ENCODE assay signal across 20 cellular contexts in genomic region chr1:202600432-202601041, GRCh38.
A peak's percentile ranks its signal among the peaks of the same experiment; 100 is the strongest.
DNase-seq lines count a peak whose midpoint lies in the region; ATAC-seq and TF ChIP-seq lines count a peak whose summit lies in the region.
"Had no signal": no experiment of that assay in that cellular context is flagged by ENCODE, and none has a peak within 500 bp of the region (broad histone marks: within the 10 kb centered on the region; RNA-seq: fewer than 3 reads in every experiment).

No MANE protein-coding gene starts in this region.

- intact Hi-C loops in IMR-90 (cut with micrococcal nuclease) (loop anchor here (1.0 to 5.0 kb wide), 4 partner anchors 95 to 258 kb away; no protein-coding TSS in a partner anchor), colonic mucosa (cut with DNase I) (no loop called here)

- no peak overlapping the region for H2BK12ac ChIP-seq in neuronal stem cell (ENCODE audit: low read length)
- no peak overlapping the region for H2BK12ac ChIP-seq in trophoblast cell (ENCODE audit: low read length)

- H3K56ac ChIP-seq in IMR-90 (ENCODE audit: extremely low read depth, insufficient read depth, low read length) = no peak overlapping the region

- no peaks in the 10 kb centered on the region for H3K36me3 Mint-ChIP-seq in WTC11
- H3K36me3 Mint-ChIP-seq: IgD-negative memory B cell had no signal

- POLR2A ChIA-PET in IMR-90 (lab: Charles Lee; ENCODE audit: unreplicated experiment) = no interaction called here
- POLR2A ChIA-PET in WTC11 (lab: Charles Lee) = no interaction called here

- no peak for DNase-seq in DND-41
- DNase-seq in IMR-90 = no peak
- no peak for DNase-seq in WTC11 (ENCODE audit: low spot score)
- no peak for DNase-seq in neuronal stem cell (ENCODE audit: low spot score)
- no peak for DNase-seq in stimulated activated naive CD4-positive, alpha-beta T cell (lab: John Stamatoyannopoulos, UW)
- no peak for DNase-seq in stimulated activated CD4-positive, alpha-beta T cell treated with anti-CD3 and anti-CD28 coated beads, Interleukin-4, amount 100 ng/mL, for 24 hours
- DNase-seq in trophoblast cell = no peak
- DNase-seq in colonic mucosa = no peak
- DNase-seq: activated gamma-delta T cell; effector CD8-positive, alpha-beta T cell; NCI-H774 had no signal

- 0 out of 2 replicates have a peak, but pooled peaks cover 3% of the 10 kb centered on the region for H3K4me1 Mint-ChIP-seq in WTC11
- H3K4me1 Mint-ChIP-seq: brain, neural crest cell had no signal

- H2AFZ ChIP-seq in DND-41 (ENCODE audit: low read depth, low read length) (no peak overlapping the region), IMR-90 (replicated peaks; ENCODE audit: low read length, poor library complexity) (peak overlapping the region; percentile 90), neuronal stem cell (ENCODE audit: low read length) (peak overlapping the region; percentile 84), trophoblast cell (ENCODE audit: insufficient read depth, low read length, poor library complexity) (no peak overlapping the region)

- H3K4me3 Mint-ChIP-seq in WTC11 = no peak overlapping the region
- H3K4me3 Mint-ChIP-seq: activated T-cell treated with anti-CD3 and anti-CD28 coated beads, Interleukin-2, amount 50 U/mL, for 24 hours; brain; CD4-positive, CD25-positive, alpha-beta regulatory T cell; neural crest cell; stimulated activated naive B cell treated with anti-CD40 and anti-IgM and Interleukin-4, amounts not matched to agents 10 μg/mL and 1 μg/mL and 100 μg/mL, for 72 hours had no signal

- no peaks in the 10 kb centered on the region for H3K27me3 Mint-ChIP-seq in WTC11 (ENCODE audit: low read depth)
- H3K27me3 Mint-ChIP-seq: activated T-cell treated with anti-CD3 and anti-CD28 coated beads, Interleukin-2, amount 50 U/mL, for 24 hours; brain; CD4-positive, CD25-positive, alpha-beta regulatory T cell; IgD-negative memory B cell had no signal

- no peak overlapping the region for H3K4me3 ChIP-seq in DND-41 (ENCODE audit: low read depth in 1 of 2, low read length in 2 of 2)
- no peak overlapping the region for H3K4me3 ChIP-seq in IMR-90 (ENCODE audit: insufficient read depth, low read depth, low read length)
- peak overlapping the region in 1 of 2 donors; percentile 21 for H3K4me3 ChIP-seq in neuronal stem cell (ENCODE audit: low read length in 2 of 2)
- no peak overlapping the region for H3K4me3 ChIP-seq in trophoblast cell (ENCODE audit: low read depth, low read length)
- H3K4me3 ChIP-seq in colonic mucosa = no peak overlapping the region
- H3K4me3 ChIP-seq: MG63, suprapubic skin had no signal

- BruUV-seq in IMR-90 (replicated peaks; lab: Mats Ljungman, UMichigan) = no TSS peak

- H2BK120ac ChIP-seq in IMR-90 (ENCODE audit: low read depth, low read length) = peak overlapping the region; percentile 98
- no peak overlapping the region for H2BK120ac ChIP-seq in neuronal stem cell (ENCODE audit: low read depth, low read length)
- no peak overlapping the region for H2BK120ac ChIP-seq in trophoblast cell (ENCODE audit: insufficient read depth, low read length, poor library complexity)

- TF ChIP-seq POLR2A in IMR-90 (IDR thresholded peaks at IDR 0.05; ENCODE audit: low read depth, low read length) = no peak

- no peak overlapping the region for H4K12ac ChIP-seq in trophoblast cell (ENCODE audit: low read depth, low read length)

- no peaks in the 10 kb centered on the region for H3K27me3 ChIP-seq in DND-41 (ENCODE audit: insufficient read depth, low read length, poor library complexity)
- H3K27me3 ChIP-seq in IMR-90 (ENCODE audit: control insufficient read depth, insufficient read depth, low read length) = no peaks in the 10 kb centered on the region
- no peaks in the 10 kb centered on the region for H3K27me3 ChIP-seq in neuronal stem cell (ENCODE audit: control insufficient read depth in 3 of 3, insufficient read depth in 3 of 3, low read depth in 1 of 3, low read length in 3 of 3)
- H3K27me3 ChIP-seq in trophoblast cell (ENCODE audit: insufficient read depth, low read length) = no peaks in the 10 kb centered on the region
- no peaks in the 10 kb centered on the region for H3K27me3 ChIP-seq in colonic mucosa
- H3K27me3 ChIP-seq: MG63, suprapubic skin had no signal

- no peaks in the 10 kb centered on the region for H3K9me3 Mint-ChIP-seq in WTC11
- H3K9me3 Mint-ChIP-seq: activated T-cell treated with anti-CD3 and anti-CD28 coated beads, Interleukin-2, amount 50 U/mL, for 24 hours; brain; CD4-positive, CD25-positive, alpha-beta regulatory T cell; neural crest cell had no signal

- no peak for TF ChIP-seq RAD21 in IMR-90 (IDR thresholded peaks at IDR 0.05; ENCODE audit: low read length)

- no peak overlapping the region for H3K4me2 ChIP-seq in DND-41 (ENCODE audit: insufficient read depth, low read length)
- no peak overlapping the region for H3K4me2 ChIP-seq in IMR-90 (ENCODE audit: low read depth, low read length)
- no peak overlapping the region for H3K4me2 ChIP-seq in neuronal stem cell (ENCODE audit: insufficient read depth, low read length, poor library complexity, severe bottlenecking)
- no peak overlapping the region for H3K4me2 ChIP-seq in trophoblast cell (ENCODE audit: low read length)

- no peaks in the 10 kb centered on the region for H3K36me3 ChIP-seq in DND-41 (ENCODE audit: insufficient read depth, low read length)
- H3K36me3 ChIP-seq in IMR-90 (ENCODE audit: control insufficient read depth, insufficient read depth, low read length) = no peaks in the 10 kb centered on the region
- H3K36me3 ChIP-seq in neuronal stem cell (replicated peaks in 1 of 2; ENCODE audit: control insufficient read depth in 2 of 2, insufficient read depth in 2 of 2, low read length in 2 of 2) = no peaks in the 10 kb centered on the region
- no peaks in the 10 kb centered on the region for H3K36me3 ChIP-seq in trophoblast cell (ENCODE audit: control insufficient read depth in 1 of 2, insufficient read depth in 2 of 2, low read length in 2 of 2)
- no peaks in the 10 kb centered on the region for H3K36me3 ChIP-seq in colonic mucosa
- H3K36me3 ChIP-seq: MG63 had no signal

- H3K23ac ChIP-seq in IMR-90 (ENCODE audit: low read depth, low read length) = no peak overlapping the region
- no peak overlapping the region for H3K23ac ChIP-seq in neuronal stem cell (ENCODE audit: low read depth, low read length, poor library complexity)
- H3K23ac ChIP-seq in trophoblast cell (ENCODE audit: low read length) = no peak overlapping the region

- peak overlapping the region; percentile 58; the same call in 1 of the 3 replicates for H2BK15ac ChIP-seq in IMR-90 (ENCODE audit: low read depth, low read length)
- H2BK15ac ChIP-seq in neuronal stem cell (ENCODE audit: low read length) = no peak overlapping the region

- WGBS in IMR-90 (ENCODE audit: extremely low coverage in 2 of 2, insufficient read length in 1 of 2), 2 experiments = 80% methylated on average over 1 of the region's 10 CpGs; no CpG with 5 or more reads in 1 of the 2 experiments
- no CpG with 5 or more reads among the region's 10 CpGs for WGBS in neuronal stem cell (ENCODE audit: extremely low coverage in 2 of 2, insufficient read length in 2 of 2, insufficient replicate concordance in 1 of 2), 2 donors
- no CpG with 5 or more reads among the region's 10 CpGs for WGBS in trophoblast cell (ENCODE audit: extremely low coverage, insufficient coverage, insufficient read length)

- H4K8ac ChIP-seq in IMR-90 (ENCODE audit: low read depth in 2 of 2, low read length in 2 of 2) (0 out of 4 replicates have a peak overlapping the region, but pooled peaks of 1 of the 2 experiments have one; percentile 53), neuronal stem cell (ENCODE audit: low read depth, low read length) (no peak overlapping the region), trophoblast cell (ENCODE audit: low read depth, low read length) (no peak overlapping the region)

- H3K18ac ChIP-seq in IMR-90 (ENCODE audit: low read depth, low read length) (no peak overlapping the region), neuronal stem cell (ENCODE audit: low read length) (no peak overlapping the region), trophoblast cell (ENCODE audit: low read length) (no peak overlapping the region)

- H4K20me1 ChIP-seq in DND-41 (ENCODE audit: insufficient read depth, low read length) = no peaks in the 10 kb centered on the region
- H4K20me1 ChIP-seq in IMR-90 (ENCODE audit: insufficient read depth, low read length) = no peaks in the 10 kb centered on the region

- H3K79me2 ChIP-seq in DND-41 (ENCODE audit: insufficient read depth, low read length) (no peaks in the 10 kb centered on the region), trophoblast cell (ENCODE audit: control insufficient read depth, insufficient read depth, low read length, poor library complexity) (no peaks in the 10 kb centered on the region)

- peak overlapping the region; percentile 63 for H4K91ac ChIP-seq in IMR-90 (ENCODE audit: insufficient read depth, low read depth, low read length)
- H4K91ac ChIP-seq in neuronal stem cell (ENCODE audit: low read depth, low read length, poor library complexity) = no peak overlapping the region
- H4K91ac ChIP-seq in trophoblast cell (ENCODE audit: low read depth, low read length) = no peak overlapping the region

- H3K9ac ChIP-seq in DND-41 (ENCODE audit: low read depth, low read length) (no peak overlapping the region), IMR-90 (ENCODE audit: low read depth, low read length) (no peak overlapping the region), neuronal stem cell (ENCODE audit: low read depth, low read length, poor library complexity) (no peak overlapping the region), trophoblast cell (ENCODE audit: low read length) (no peak overlapping the region), colonic mucosa (ENCODE audit: low read depth in 2 of 2, low read length in 2 of 2) (no peak overlapping the region)

- H3K4ac ChIP-seq in IMR-90 (ENCODE audit: low read depth, low read length) = peak overlapping the region; percentile 96
- H3K4ac ChIP-seq in neuronal stem cell (ENCODE audit: low read length) = no peak overlapping the region
- no peak overlapping the region for H3K4ac ChIP-seq in trophoblast cell (ENCODE audit: low read depth, low read length)

- no peak overlapping the region for H3K27ac Mint-ChIP-seq in WTC11
- H3K27ac Mint-ChIP-seq: activated T-cell treated with anti-CD3 and anti-CD28 coated beads, Interleukin-2, amount 50 U/mL, for 24 hours; CD4-positive, CD25-positive, alpha-beta regulatory T cell; IgD-negative memory B cell; stimulated activated naive B cell treated with anti-CD40 and anti-IgM and Interleukin-4, amounts not matched to agents 10 μg/mL and 1 μg/mL and 100 μg/mL, for 72 hours had no signal

- H3K9me3 ChIP-seq in DND-41 (ENCODE audit: insufficient read depth, low read length, severe bottlenecking) = no peaks in the 10 kb centered on the region
- H3K9me3 ChIP-seq in IMR-90 (ENCODE audit: control insufficient read depth, insufficient read depth, low read length) = no peaks in the 10 kb centered on the region
- no peaks in the 10 kb centered on the region for H3K9me3 ChIP-seq in neuronal stem cell (replicated peaks in 1 of 2; ENCODE audit: control insufficient read depth in 2 of 2, insufficient read depth in 1 of 2, low read depth in 1 of 2, low read length in 2 of 2)
- H3K9me3 ChIP-seq in trophoblast cell (ENCODE audit: insufficient read depth, low read depth, low read length) = no peaks in the 10 kb centered on the region
- H3K9me3 ChIP-seq in colonic mucosa = no peaks in the 10 kb centered on the region
- H3K9me3 ChIP-seq: MG63, suprapubic skin had no signal

- H2BK5ac ChIP-seq in IMR-90 (ENCODE audit: low read depth, low read length, poor library complexity, severe bottlenecking) (no peak overlapping the region), neuronal stem cell (ENCODE audit: low read length) (no peak overlapping the region), trophoblast cell (ENCODE audit: low read depth, low read length, poor library complexity) (no peak overlapping the region)

- CTCF ChIA-PET in IMR-90 (lab: Yijun Ruan, JAX) = interaction anchor here (0.5 to 2.1 kb wide), 11 partner anchors 14 to 740 kb away, joined by 3 to 15 read pairs (median 6); no protein-coding TSS in a partner anchor
- CTCF ChIA-PET in WTC11 (lab: Charles Lee) = interaction anchor here (0.6 to 2.6 kb wide), 42 partner anchors 9 to 510 kb away, joined by 3 to 25 read pairs (median 4); partner anchors contain the start of genes LGR6, SYT2 and UBE2T

- dilution Hi-C loops in IMR-90 (cut with HindIII; ENCODE audit: low sequenced_read_pairs, unreplicated experiment) = no loop called here

- no peaks in the 10 kb centered on the region for H3K4me1 ChIP-seq in DND-41 (ENCODE audit: insufficient read depth, low read length)
- peaks cover 6% of the 10 kb centered on the region; the same call in 1 of the 2 replicates for H3K4me1 ChIP-seq in IMR-90 (ENCODE audit: control insufficient read depth, insufficient read depth, low read length)
- H3K4me1 ChIP-seq in neuronal stem cell (ENCODE audit: control insufficient read depth in 2 of 2, insufficient read depth in 1 of 2, low read depth in 1 of 2, low read length in 2 of 2) = no peaks in the 10 kb centered on the region
- H3K4me1 ChIP-seq in trophoblast cell (ENCODE audit: control insufficient read depth in 1 of 2, insufficient read depth in 2 of 2, low read length in 2 of 2) = peaks cover 2% of the 10 kb centered on the region in 2 experiments
- no peaks in the 10 kb centered on the region for H3K4me1 ChIP-seq in colonic mucosa
- H3K4me1 ChIP-seq: suprapubic skin had no signal

- in situ Hi-C loops in IMR-90 (cut with MboI; ENCODE audit: low sequenced_read_pairs) = no loop called here

- ATAC-seq in DND-41 (ENCODE audit: insufficient read depth, low read depth) (peak; percentile 19; the same call in 1 of the 3 replicates), IMR-90 (ENCODE audit: low read depth) (peak; percentile 15; the same call in 1 of the 2 replicates), WTC11 (no peak)

- H3K14ac ChIP-seq in IMR-90 (replicated peaks; ENCODE audit: low read depth, low read length) (peak overlapping the region; percentile 69), neuronal stem cell (ENCODE audit: low read length) (no peak overlapping the region), trophoblast cell (ENCODE audit: low read length) (no peak overlapping the region)

- H3K79me1 ChIP-seq in IMR-90 (ENCODE audit: low read depth in 1 of 2, low read length in 2 of 2) = no peaks in the 10 kb centered on the region
- no peaks in the 10 kb centered on the region for H3K79me1 ChIP-seq in neuronal stem cell (ENCODE audit: low read depth, low read length)
- H3K79me1 ChIP-seq in trophoblast cell (ENCODE audit: low read length) = no peaks in the 10 kb centered on the region

- H2BK20ac ChIP-seq in IMR-90 (ENCODE audit: low read depth, low read length) = peak overlapping the region; percentile 98

- peaks cover 5% of the 10 kb centered on the region for H3K9me1 ChIP-seq in IMR-90 (ENCODE audit: insufficient read depth, low read length)

- no peak overlapping the region for H3K27ac ChIP-seq in DND-41 (ENCODE audit: low read length)
- H3K27ac ChIP-seq in IMR-90 (ENCODE audit: insufficient read depth, low read length) = no peak overlapping the region
- H3K27ac ChIP-seq in neuronal stem cell (replicated peaks; ENCODE audit: low read length) = no peak overlapping the region
- no peak overlapping the region for H3K27ac ChIP-seq in trophoblast cell (ENCODE audit: low read depth, low read length)
- no peak overlapping the region for H3K27ac ChIP-seq in colonic mucosa
- H3K27ac ChIP-seq: epithelial cell of prostate, suprapubic skin had no signal

- no peak overlapping the region for H4K5ac ChIP-seq in IMR-90 (ENCODE audit: low read depth, low read length)

- H2AK9ac ChIP-seq in IMR-90 (replicated peaks; ENCODE audit: low read depth, low read length, poor library complexity) = peak overlapping the region; percentile 86

- TF ChIP-seq CTCF in DND-41 (IDR thresholded peaks at IDR 0.05; ENCODE audit: borderline replicate concordance, extremely low read depth, low read length, poor library complexity, severe bottlenecking) (no peak), IMR-90 (conservative IDR thresholded peaks at IDR 0.05; ENCODE audit: low read depth, low read length) (no peak), WTC11 (IDR thresholded peaks at IDR 0.05) (0 out of 2 replicates have a peak, but pooled peaks have one; percentile 4), colonic mucosa (IDR thresholded peaks at IDR 0.05) (no peak)

- H2AK5ac ChIP-seq in IMR-90 (ENCODE audit: low read depth, low read length) (peak overlapping the region; percentile 87; the same call in 1 of the 2 replicates), neuronal stem cell (ENCODE audit: low read depth, low read length) (no peak overlapping the region), trophoblast cell (ENCODE audit: low read length) (no peak overlapping the region)

Comparison
In these comparisons a context has a peak if more than half of its experiments do, and no peak if none do; other contexts are left out.
1. H2AFZ ChIP-seq: peak in IMR-90 (single experiment) and neuronal stem cell (single experiment); none in DND-41 (single experiment) and trophoblast cell (single experiment).